Comparison of ENCODE assay signal across 24 cellular contexts in genomic region chr12:50363141-50363540, GRCh38. TPM values are rescaled to one million over a fixed set of nuclear protein-coding genes. Genes with fewer than 3 reads are reported as not detected.
DNase-seq lines count a peak whose midpoint lies in the region; ATAC-seq and TF ChIP-seq lines count a peak whose summit lies in the region.
"Had no signal": no experiment of that assay in that cellular context is flagged by ENCODE, and none has a peak within 500 bp of the region (broad histone marks: within the 10 kb centered on the region; RNA-seq: fewer than 3 reads in every experiment).

No MANE protein-coding gene starts in this region.

- in situ Hi-C loops in GM23248 (cut with MboI): no loop called here

- no peaks in the 10 kb centered on the region for H3K79me2 ChIP-seq in GM23248 (ENCODE audit: insufficient read depth)

- H4K8ac ChIP-seq in neuronal stem cell (ENCODE audit: low read depth, low read length): no peak overlapping the region

- DNase-seq in NCI-H524 (lab: John Stamatoyannopoulos, UW) (peak; percentile 22 to 43), NCI-H524 treated with DMSO at 0.1 percent for 48 hours (lab: John Stamatoyannopoulos, UW) (no peak), GM23248 (peak; percentile 10), neuronal stem cell (ENCODE audit: low spot score) (no peak), MCF 10A (ENCODE audit: unreplicated experiment) (no peak)
- DNase-seq: 8988T; ACHN; BE2C; C1 segment of cervical spinal cord; CD4-positive, alpha-beta memory T cell; CD4-positive, CD25-positive, alpha-beta regulatory T cell; CD8-positive, alpha-beta memory T cell; COR-L47; DMS153; DMS53; DMS79; DND-41; GF-D8 had no signal

- 61 to 68% methylated on average over 5 of the region's 5 CpGs for WGBS in GM23248 (ENCODE audit: low coverage in 1 of 2, low lambda C conversion rate in 2 of 2, missing lambda C conversion rate in 2 of 2), 2 experiments
- WGBS in neuronal stem cell (ENCODE audit: extremely low coverage in 2 of 2, insufficient read length in 2 of 2, insufficient replicate concordance in 1 of 2), 2 donors: no CpG with 5 or more reads among the region's 5 CpGs

- H2BK12ac ChIP-seq in neuronal stem cell (ENCODE audit: low read length): no peak overlapping the region

- H3K4me1 Mint-ChIP-seq in MCF 10A (ENCODE audit: insufficient read depth, unreplicated experiment): no peaks in the 10 kb centered on the region
- H3K4me1 Mint-ChIP-seq: CD14-positive monocyte; CD4-positive, alpha-beta memory T cell; CD4-positive, CD25-positive, alpha-beta regulatory T cell; CD8-positive, alpha-beta memory T cell had no signal

- H2AFZ ChIP-seq in GM23248: 0 out of 2 replicates have a peak overlapping the region, but pooled peaks have one; percentile 9
- H2AFZ ChIP-seq in neuronal stem cell (ENCODE audit: low read length): peak overlapping the region; percentile 29

- H3K36me3 Mint-ChIP-seq in MCF 10A (ENCODE audit: insufficient read depth, unreplicated experiment): no peaks in the 10 kb centered on the region
- H3K36me3 Mint-ChIP-seq: CD14-positive monocyte; CD4-positive, alpha-beta memory T cell; CD4-positive, CD25-positive, alpha-beta regulatory T cell had no signal

- CTCF ChIA-PET in MCF 10A (lab: Yijun Ruan, JAX): interaction anchor here (0.6 kb wide), 2 partner anchors 13 to 1449 kb away, joined by 3 to 4 read pairs; no protein-coding TSS in a partner anchor

- H3K9ac ChIP-seq in GM23248 (no peak overlapping the region), neuronal stem cell (ENCODE audit: low read depth, low read length, poor library complexity) (no peak overlapping the region)
- H3K9ac ChIP-seq: BLaER1 had no signal

- POLR2A ChIA-PET in MCF 10A (lab: Yijun Ruan, JAX): no interaction called here

- H3K9me3 ChIP-seq in GM23248 (ENCODE audit: low read depth) (no peaks in the 10 kb centered on the region), neuronal stem cell (replicated peaks in 1 of 2; ENCODE audit: control insufficient read depth in 2 of 2, insufficient read depth in 1 of 2, low read depth in 1 of 2, low read length in 2 of 2) (no peaks in the 10 kb centered on the region)
- H3K9me3 ChIP-seq: BE2C, BLaER1 had no signal

- H3K23ac ChIP-seq in neuronal stem cell (ENCODE audit: low read depth, low read length, poor library complexity): no peak overlapping the region

- H2BK15ac ChIP-seq in neuronal stem cell (ENCODE audit: low read length): no peak overlapping the region

- no peaks in the 10 kb centered on the region for H3K79me1 ChIP-seq in neuronal stem cell (ENCODE audit: low read depth, low read length)

- no peak overlapping the region for H4K91ac ChIP-seq in neuronal stem cell (ENCODE audit: low read depth, low read length, poor library complexity)

- no peak overlapping the region for H3K18ac ChIP-seq in neuronal stem cell (ENCODE audit: low read length)

- no peaks in the 10 kb centered on the region for H3K27me3 Mint-ChIP-seq in MCF 10A (ENCODE audit: insufficient read depth, unreplicated experiment)

- H4K20me1 ChIP-seq in GM23248 (ENCODE audit: insufficient read depth): no peaks in the 10 kb centered on the region
- H4K20me1 ChIP-seq: BLaER1 had no signal

- ATAC-seq in HG03159 (IDR thresholded peaks at IDR 0.05; ENCODE audit: unreplicated experiment): no peak

- H3K27ac Mint-ChIP-seq in MCF 10A (ENCODE audit: low read depth, unreplicated experiment): no peak overlapping the region
- H3K27ac Mint-ChIP-seq: CD14-positive monocyte; CD4-positive, alpha-beta memory T cell; CD4-positive, CD25-positive, alpha-beta regulatory T cell; CD8-positive, alpha-beta memory T cell had no signal

- peaks cover 6% of the 10 kb centered on the region; the same call in 1 of the 2 replicates for H3K4me1 ChIP-seq in GM23248 (ENCODE audit: insufficient read depth)
- no peaks in the 10 kb centered on the region for H3K4me1 ChIP-seq in neuronal stem cell (ENCODE audit: control insufficient read depth in 2 of 2, insufficient read depth in 1 of 2, low read depth in 1 of 2, low read length in 2 of 2)
- H3K4me1 ChIP-seq: BE2C, BLaER1 had no signal

- H3K27me3 ChIP-seq in GM23248 (replicated peaks; ENCODE audit: insufficient read depth) (no peaks in the 10 kb centered on the region), neuronal stem cell (ENCODE audit: control insufficient read depth in 3 of 3, insufficient read depth in 3 of 3, low read depth in 1 of 3, low read length in 3 of 3) (no peaks in the 10 kb centered on the region)
- H3K27me3 ChIP-seq: BE2C, BLaER1 had no signal

- no peaks in the 10 kb centered on the region for H3F3A ChIP-seq in GM23248 (ENCODE audit: insufficient read depth)

- no peaks in the 10 kb centered on the region for H3K9me3 Mint-ChIP-seq in MCF 10A (ENCODE audit: unreplicated experiment)
- H3K9me3 Mint-ChIP-seq: CD4-positive, alpha-beta memory T cell; CD4-positive, CD25-positive, alpha-beta regulatory T cell; CD8-positive, alpha-beta memory T cell had no signal

- intact Hi-C loops in MCF 10A (cut with micrococcal nuclease): no loop called here

- no peak overlapping the region for H3K4me3 Mint-ChIP-seq in MCF 10A (ENCODE audit: unreplicated experiment)
- H3K4me3 Mint-ChIP-seq: CD14-positive monocyte; CD4-positive, alpha-beta memory T cell; CD4-positive, CD25-positive, alpha-beta regulatory T cell; CD8-positive, alpha-beta memory T cell had no signal

- H3K4me3 ChIP-seq in GM23248 (no peak overlapping the region), neuronal stem cell (ENCODE audit: low read length in 2 of 2) (no peak overlapping the region)
- H3K4me3 ChIP-seq: BLaER1 had no signal

- H2BK120ac ChIP-seq in neuronal stem cell (ENCODE audit: low read depth, low read length): no peak overlapping the region

- H3K36me3 ChIP-seq in GM23248 (ENCODE audit: low read depth) (no peaks in the 10 kb centered on the region), neuronal stem cell (replicated peaks in 1 of 2; ENCODE audit: control insufficient read depth in 2 of 2, insufficient read depth in 2 of 2, low read length in 2 of 2) (no peaks in the 10 kb centered on the region)
- H3K36me3 ChIP-seq: BE2C, BLaER1 had no signal

- no peak overlapping the region for H2AK5ac ChIP-seq in neuronal stem cell (ENCODE audit: low read depth, low read length)

- H3K4ac ChIP-seq in neuronal stem cell (ENCODE audit: low read length): no peak overlapping the region

- BruUV-seq in MCF 10A (replicated peaks; lab: Mats Ljungman, UMichigan): no TSS peak

- no peak for TF ChIP-seq CTCF in MCF 10A (IDR thresholded peaks at IDR 0.05; ENCODE audit: unreplicated experiment)

- no peak overlapping the region for H2BK5ac ChIP-seq in neuronal stem cell (ENCODE audit: low read length)

- H3K14ac ChIP-seq in neuronal stem cell (ENCODE audit: low read length): no peak overlapping the region

- no peak overlapping the region for H3K4me2 ChIP-seq in GM23248 (ENCODE audit: unreplicated experiment)
- H3K4me2 ChIP-seq in neuronal stem cell (ENCODE audit: insufficient read depth, low read length, poor library complexity, severe bottlenecking): no peak overlapping the region
- H3K4me2 ChIP-seq: BLaER1 had no signal

- no peaks in the 10 kb centered on the region for H3K9me2 ChIP-seq in GM23248 (ENCODE audit: insufficient read depth)

- H3K27ac ChIP-seq in GM23248: no peak overlapping the region
- H3K27ac ChIP-seq in neuronal stem cell (replicated peaks; ENCODE audit: low read length): no peak overlapping the region
- H3K27ac ChIP-seq: BLaER1 had no signal

RNA-seq across cellular contexts. Expression of gene FAM186A, which starts 33.3 kb away (rescaled TPM):
- not detected in 2 replicates for total RNA-seq in GM23248 (2014; rRNA removed; shearing (Covaris generic))
- not detected in 2 replicates for polyA plus RNA-seq in GM23248 (2016; fragmentation: Nextera tagmentation; extraction: Ambion mirVana)
- not detected for polyA plus RNA-seq in neuronal stem cell (2013, experiment 1 of 2)
- not detected for polyA plus RNA-seq in neuronal stem cell (2013, experiment 2 of 2)
- total RNA-seq in MCF 10A (2022): not detected in 2 replicates
- total RNA-seq: A673; CD4-positive, alpha-beta memory T cell; CD4-positive, CD25-positive, alpha-beta regulatory T cell; CD8-positive, alpha-beta memory T cell; Daoy had no signal
- polyA plus RNA-seq: AG04450; CD14-positive monocyte; CD4-positive, CD25-positive, alpha-beta regulatory T cell; CD8-positive, alpha-beta memory T cell had no signal

RNA-seq across cellular contexts. Expression of gene LARP4, which starts 37.5 kb away (rescaled TPM):
- 17.4 and 27.1 TPM in 2 replicates for total RNA-seq in GM23248 (2014; rRNA removed; shearing (Covaris generic))
- polyA plus RNA-seq in GM23248 (2016; fragmentation: Nextera tagmentation; extraction: Ambion mirVana): 30.9 and 34.6 TPM in 2 replicates
- 26.8 TPM for polyA plus RNA-seq in neuronal stem cell (2013, experiment 1 of 2)
- 26.7 TPM for polyA plus RNA-seq in neuronal stem cell (2013, experiment 2 of 2)
- 73.6 and 78.8 TPM in 2 replicates for total RNA-seq in MCF 10A (2022)

Comparison
In these comparisons a context has a peak if more than half of its experiments do, and no peak if none do; other contexts are left out.
1. DNase-seq: peak in NCI-H524 (2 of 2) and GM23248 (single experiment); none in NCI-H524 treated with DMSO at 0.1 percent for 48 hours (single experiment), neuronal stem cell (single experiment) and MCF 10A (single experiment).